12 cellular contexts compared by ENCODE assay signal in the genomic region with DNA sequence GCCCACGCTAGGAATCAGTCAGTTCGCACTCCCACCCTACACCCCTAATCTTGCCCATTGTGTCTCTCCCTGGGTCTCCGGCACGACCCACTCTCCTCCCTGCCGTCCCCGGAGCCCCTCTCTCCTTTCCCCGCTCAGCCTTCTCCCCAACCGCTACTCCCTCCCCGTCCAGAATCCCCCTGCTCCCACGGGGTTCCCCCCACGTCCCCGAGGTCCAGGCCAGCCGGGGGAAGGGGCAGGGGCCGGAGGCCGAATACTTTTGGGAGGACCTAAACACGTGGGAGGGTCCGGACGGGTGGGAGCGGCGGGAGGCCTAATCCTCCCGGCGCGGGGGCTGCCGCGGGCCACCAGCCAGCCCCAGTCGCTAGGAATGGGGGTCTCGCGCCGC. TPM values are rescaled to one million over a fixed set of nuclear protein-coding genes. Genes with fewer than 3 reads are reported as not detected.
DNase-seq lines count a peak whose midpoint lies in the region; ATAC-seq, FAIRE-seq and TF ChIP-seq lines count a peak whose summit lies in the region.
"Had no signal": no experiment of that assay in that cellular context is flagged by ENCODE, and none has a peak within 500 bp of the region (broad histone marks: within the 10 kb centered on the region; RNA-seq: fewer than 3 reads in every experiment).

No MANE protein-coding gene starts in this region.

- peaks cover 0 to 7% of the 10 kb centered on the region in 2 donors for H3K4me1 Mint-ChIP-seq in effector memory CD8-positive, alpha-beta T cell (ENCODE audit: low read depth in 2 of 2)

- no peak for DNase-seq in HFF-Myc (ENCODE audit: extremely low read depth, low read depth)
- DNase-seq in epithelial cell of proximal tubule (ENCODE audit: low read depth), result no peak
- no peak for DNase-seq in lung (ENCODE audit: low spot score)
- no peak for DNase-seq in small intestine
- DNase-seq in NCI-H187 treated with DMSO at 0.1 percent for 48 hours (lab: John Stamatoyannopoulos, UW), result no peak
- DNase-seq in effector memory CD8-positive, alpha-beta T cell, result no peak
- DNase-seq in SKM-1 treated with dmso at 0.1 percent for 144 hours (lab: John Stamatoyannopoulos, UW; ENCODE audit: unreplicated experiment), result no peak
- DNase-seq: activated CD4-positive, CD25-positive, alpha-beta regulatory T cell; NCI-H2029 treated with DMSO at 0.1 percent for 48 hours had no signal

- H3K36me3 Mint-ChIP-seq in effector memory CD8-positive, alpha-beta T cell (ENCODE audit: insufficient read depth), result no peaks in the 10 kb centered on the region

- H3K27me3 ChIP-seq in lung (ENCODE audit: control insufficient read depth, insufficient read depth) (no peaks in the 10 kb centered on the region), small intestine (ENCODE audit: control insufficient read depth in 2 of 2, insufficient read depth in 2 of 2, low read length in 2 of 2) (peaks cover 0 to 3% of the 10 kb centered on the region in 2 donors)

- H3K27me3 Mint-ChIP-seq in effector memory CD8-positive, alpha-beta T cell, result peaks cover 11 to 58% of the 10 kb centered on the region in 2 donors

- no peak overlapping the region for H3K4me3 Mint-ChIP-seq in effector memory CD8-positive, alpha-beta T cell

- H3K27ac ChIP-seq in lung (ENCODE audit: low read depth in 1 of 2, low read length in 1 of 2) (peak overlapping the region in 1 of 2 donors; percentile 71), small intestine (ENCODE audit: low read depth in 1 of 2, low read length in 1 of 2) (peak overlapping the region in 1 of 2 donors; percentile 78)
- H3K27ac ChIP-seq: C4-2B, RWPE1 had no signal

- H3K36me3 ChIP-seq in lung (ENCODE audit: control insufficient read depth in 2 of 2, insufficient read depth in 2 of 2, low read length in 2 of 2) (peaks cover 0 to 9% of the 10 kb centered on the region in 2 donors), small intestine (ENCODE audit: control insufficient read depth in 2 of 2, insufficient read depth in 2 of 2, low read length in 2 of 2) (peaks cover 0 to 2% of the 10 kb centered on the region in 2 donors)

- H3K9me3 ChIP-seq in lung (ENCODE audit: control insufficient read depth in 2 of 2, insufficient read depth in 1 of 2, low read length in 1 of 2) (peaks cover 0 to 4% of the 10 kb centered on the region in 2 donors), small intestine (ENCODE audit: control insufficient read depth, low read depth) (no peaks in the 10 kb centered on the region)

- H3K4me3 ChIP-seq in HFF-Myc (replicated peaks; ENCODE audit: low read depth, low read length) (peak overlapping the region; percentile 53), epithelial cell of proximal tubule (ENCODE audit: low read depth, low read length) (peak overlapping the region; percentile 54), lung (peak overlapping the region; percentile 43), small intestine (ENCODE audit: low read depth in 1 of 2, low read length in 2 of 2) (peak overlapping the region; percentile 2 to 51)

- TF ChIP-seq CTCF in HFF-Myc (IDR thresholded peaks at IDR 0.05; ENCODE audit: low read depth, low read length, missing control alignments) (no peak), epithelial cell of proximal tubule (conservative IDR thresholded peaks at IDR 0.05; ENCODE audit: low read depth, low read length) (no peak), lung (IDR thresholded peaks at IDR 0.05; ENCODE audit: control extremely low read depth, extremely low read depth) (no peak)

- H3K9me3 Mint-ChIP-seq in effector memory CD8-positive, alpha-beta T cell, result no peaks in the 10 kb centered on the region

- no peak for ATAC-seq in lung (ENCODE audit: insufficient read depth, low FRiP score)
- no peak for ATAC-seq in effector memory CD8-positive, alpha-beta T cell (replicated peaks)
- no peak for ATAC-seq in GM21528 (IDR thresholded peaks at IDR 0.05; ENCODE audit: low FRiP score, unreplicated experiment)

- H3K27ac Mint-ChIP-seq in effector memory CD8-positive, alpha-beta T cell, result no peak overlapping the region

- H3K4me1 ChIP-seq in lung (ENCODE audit: control insufficient read depth in 2 of 2, insufficient read depth in 2 of 2, low read length in 2 of 2), result peaks cover 0 to 3% of the 10 kb centered on the region in 2 donors
- H3K4me1 ChIP-seq in small intestine (ENCODE audit: control insufficient read depth in 2 of 2, insufficient read depth in 1 of 2, low read depth in 1 of 2, low read length in 1 of 2), result peaks cover 0 to 2% of the 10 kb centered on the region in 2 donors

- WGBS in lung, 2 donors, result 5 to 10% methylated on average over 22 to 29 of the region's 29 CpGs
- WGBS in small intestine, 3 donors, result 8 to 37% (median 37%) methylated on average over 22 to 29 of the region's 29 CpGs

- no peak for FAIRE-seq in small intestine (lab: Jason Lieb, UNC)

RNA-seq across cellular contexts. Expression of gene RARRES2, which starts 0.6 kb away (rescaled TPM):
- total RNA-seq in epithelial cell of proximal tubule (6.1 and 9.1 TPM in 2 replicates), lung (100 to 1,000 TPM; 123 to 161 TPM)
- polyA plus RNA-seq in lung (100 to 1,000 TPM; 164 to 212 TPM), small intestine (100 to 1,000 TPM in 1 of 3 donors, 10 to 100 TPM in 1, 1 to 10 TPM in 1; 9.6 to 109 (median 34.9) TPM)

RNA-seq across cellular contexts. Expression of gene ACTR3C, which starts 17.5 kb away (rescaled TPM):
- total RNA-seq in epithelial cell of proximal tubule (5.5 and 22.1 TPM in 2 replicates), lung (10 to 100 TPM; 13.0 to 34.2 TPM)
- polyA plus RNA-seq in lung (1 to 10 TPM; 6.8 to 8.1 TPM), small intestine (1 to 10 TPM; 2.4 to 9.6 (median 4.0) TPM)

RNA-seq across cellular contexts. Expression of gene LRRC61, which starts 17.7 kb away (rescaled TPM):
- total RNA-seq in epithelial cell of proximal tubule (45.4 and 60.3 TPM in 2 replicates), lung (10 to 100 TPM in 1 of 2 donors, 1 to 10 TPM in 1; 9.4 to 18.8 TPM)
- polyA plus RNA-seq in lung (10 to 100 TPM in 1 of 2 donors, 1 to 10 TPM in 1; 7.1 to 16.6 TPM), small intestine (10 to 100 TPM in 1 of 3 donors, 1 to 10 TPM in 2; 5.6 to 16.8 (median 7.8) TPM)

RNA-seq across cellular contexts. Expression of gene REPIN1, which starts 27.8 kb away (rescaled TPM):
- total RNA-seq in epithelial cell of proximal tubule (127 and 218 TPM in 2 replicates), lung (100 to 1,000 TPM in 1 of 2 donors, 10 to 100 TPM in 1; 50.3 to 135 TPM)
- polyA plus RNA-seq in lung (10 to 100 TPM; 38.4 to 73.8 TPM), small intestine (100 to 1,000 TPM in 1 of 3 donors, 10 to 100 TPM in 2; 46.5 to 101 (median 55.5) TPM)

RNA-seq across cellular contexts. Expression of gene ZNF775, which starts 38.3 kb away (rescaled TPM):
- total RNA-seq in epithelial cell of proximal tubule, result 4.8 and 8.6 TPM in 2 replicates
- 1 to 10 TPM; 4.4 to 5.4 TPM for total RNA-seq in lung
- 1 to 10 TPM; 1.4 to 3.2 TPM for polyA plus RNA-seq in lung
- 1 to 10 TPM; 1.1 to 3.6 (median 1.3) TPM for polyA plus RNA-seq in small intestine

Comparison
In these comparisons a context has a peak if more than half of its experiments do, and no peak if none do; other contexts are left out.
1. RNA of gene RARRES2, which starts 0.6 kb away (total RNA-seq): 123 to 161 TPM in lung; 6.1 to 9.1 TPM in epithelial cell of proximal tubule; every median in the first group is over 10 times any median in the second.
2. Peak in every context shown above with its lines, with median percentiles within 50 percentile points of each other: H3K4me3 ChIP-seq.